ENCODE assay signal across 27 cellular contexts in genomic region chr16:48496571-48497095, GRCh38.
"Had no signal": no experiment of that assay in that cellular context is flagged by ENCODE, and none has a peak within 500 bp of the region (broad histone marks: within the 10 kb centered on the region; RNA-seq: fewer than 3 reads in every experiment).

No MANE protein-coding gene starts in this region.

- FAIRE-seq: pancreas had no signal

- DNase-seq: naive thymus-derived CD4-positive, alpha-beta T cell; natural killer cell; nucleus accumbens; psoas muscle; stimulated activated CD4-positive, alpha-beta T cell treated with anti-CD3 and anti-CD28 coated beads, Interleukin-15, amount 100 ng/mL, for 24 hours; stimulated activated CD4-positive, alpha-beta T cell treated with anti-CD3 and anti-CD28 coated beads, Interleukin-2, amount 100 ng/mL, for 24 hours; stimulated activated CD4-positive, alpha-beta T cell treated with anti-CD3 and anti-CD28 coated beads, Interleukin-2, amount 100 ng/mL, for 48 hours; stimulated activated CD4-positive, alpha-beta T cell treated with anti-CD3 and anti-CD28 coated beads, Interleukin-4, amount 100 ng/mL, for 24 hours; stimulated activated naive B cell treated with anti-CD40 and anti-IgM and Interleukin-4, amounts not matched to agents 10 μg/mL and 1 μg/mL and 100 μg/mL, for 72 hours; stimulated activated naive CD4-positive, alpha-beta T cell treated with Interleukin-2 at 50 U/mL for 16 hours; stomach; tibial artery; transverse colon; upper lobe of right lung; uterus had no signal

- H3K27me3 Mint-ChIP-seq: progenitor cell of endocrine pancreas; stimulated activated naive B cell treated with anti-CD40 and anti-IgM and Interleukin-4, amounts not matched to agents 10 μg/mL and 1 μg/mL and 100 μg/mL, for 72 hours; stimulated activated naive CD8-positive, alpha-beta T cell treated with anti-CD3 and anti-CD28 coated beads, Interleukin-15, Interleukin-2, amounts not matched to agents 100 ng/mL and 50 ng/mL, for 24 hours had no signal

- H3K4me2 ChIP-seq: neural progenitor cell, smooth muscle cell had no signal

- H3K4me3 ChIP-seq: neural progenitor cell, pancreas, psoas muscle, skin epidermis, smooth muscle cell, stomach, tibial artery, transverse colon, upper lobe of right lung, uterus had no signal

- H3K4me1 Mint-ChIP-seq: natural killer cell; neural progenitor cell; stimulated activated effector memory CD8-positive, alpha-beta T cell treated with anti-CD3 and anti-CD28 coated beads, Interleukin-12 subunit alpha, Interleukin-12 subunit beta, amount 100 ng/mL, for 72 hours had no signal

- H2AFZ ChIP-seq: neural progenitor cell had no signal

- H3K4me3 Mint-ChIP-seq: naive thymus-derived CD4-positive, alpha-beta T cell; natural killer cell; nephron; neural progenitor cell; stimulated activated effector memory CD8-positive, alpha-beta T cell treated with anti-CD3 and anti-CD28 coated beads, Interleukin-12 subunit alpha, Interleukin-12 subunit beta, amount 100 ng/mL, for 72 hours; stimulated activated naive B cell treated with anti-CD40 and anti-IgM and Interleukin-4, amounts not matched to agents 10 μg/mL and 1 μg/mL and 100 μg/mL, for 72 hours; stimulated activated naive CD8-positive, alpha-beta T cell treated with anti-CD3 and anti-CD28 coated beads, Interleukin-15, Interleukin-2, amounts not matched to agents 100 ng/mL and 50 ng/mL, for 24 hours; type B pancreatic cell had no signal

- ATAC-seq: naive thymus-derived CD4-positive, alpha-beta T cell; natural killer cell; pancreas; psoas muscle; right cardiac atrium; sciatic nerve; stimulated activated effector memory CD8-positive, alpha-beta T cell treated with anti-CD3 and anti-CD28 coated beads, Interleukin-12 subunit alpha, Interleukin-12 subunit beta, amount 100 ng/mL, for 72 hours; stimulated activated naive B cell treated with anti-CD40 and anti-IgM and Interleukin-4, amounts not matched to agents 10 μg/mL and 1 μg/mL and 100 μg/mL, for 72 hours; upper lobe of right lung had no signal

- H3K4me1 ChIP-seq: uterus had no signal

- H3K9ac ChIP-seq: neural progenitor cell had no signal

- H3K27ac ChIP-seq: neural progenitor cell, neutrophil, pancreas, psoas muscle, skin epidermis, stomach, tibial artery, transverse colon, upper lobe of right lung, uterus had no signal

- H3K36me3 ChIP-seq: neural progenitor cell, neutrophil, pancreas, stomach, tibial artery, transverse colon, upper lobe of right lung, uterus had no signal

- H3K9me3 Mint-ChIP-seq: natural killer cell; stimulated activated effector memory CD8-positive, alpha-beta T cell treated with anti-CD3 and anti-CD28 coated beads, Interleukin-12 subunit alpha, Interleukin-12 subunit beta, amount 100 ng/mL, for 72 hours had no signal

- H3K27ac Mint-ChIP-seq: naive thymus-derived CD4-positive, alpha-beta T cell; natural killer cell; neural progenitor cell; progenitor cell of endocrine pancreas; stimulated activated effector memory CD8-positive, alpha-beta T cell treated with anti-CD3 and anti-CD28 coated beads, Interleukin-12 subunit alpha, Interleukin-12 subunit beta, amount 100 ng/mL, for 72 hours; stimulated activated naive CD8-positive, alpha-beta T cell treated with anti-CD3 and anti-CD28 coated beads, Interleukin-15, Interleukin-2, amounts not matched to agents 100 ng/mL and 50 ng/mL, for 24 hours; type B pancreatic cell had no signal

- H3K9me3 ChIP-seq: neutrophil, pancreas, tibial artery, transverse colon, upper lobe of right lung, uterus had no signal

- H3K36me3 Mint-ChIP-seq: naive thymus-derived CD4-positive, alpha-beta T cell; natural killer cell; neural progenitor cell; stimulated activated effector memory CD8-positive, alpha-beta T cell treated with anti-CD3 and anti-CD28 coated beads, Interleukin-12 subunit alpha, Interleukin-12 subunit beta, amount 100 ng/mL, for 72 hours; type B pancreatic cell had no signal

- H3K27me3 ChIP-seq: neural progenitor cell, neutrophil, pancreas, stomach, tibial artery, transverse colon, upper lobe of right lung, uterus had no signal
